In the genomic region with DNA sequence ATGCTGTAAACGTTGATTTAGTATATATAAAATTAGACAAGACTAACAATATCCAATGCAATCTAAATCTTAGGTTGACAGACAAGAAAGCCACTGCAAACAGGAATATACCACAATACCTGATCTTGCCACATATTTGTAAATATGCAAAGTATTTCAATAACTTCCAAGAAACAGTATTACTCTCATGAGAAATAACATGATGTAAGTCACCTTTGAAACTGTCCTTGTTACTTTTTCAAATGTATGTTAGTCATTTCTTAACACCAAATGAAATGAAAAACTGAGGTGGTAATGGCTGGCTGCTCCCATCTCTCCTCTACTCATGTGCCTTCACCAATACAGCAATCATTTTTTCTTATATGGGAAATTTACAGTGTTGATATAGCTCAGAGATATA, we compare ENCODE assay signal across 17 cellular contexts.
DNase-seq lines count a peak whose midpoint lies in the region; ATAC-seq and TF ChIP-seq lines count a peak whose summit lies in the region.
"Had no signal": no experiment of that assay in that cellular context is flagged by ENCODE, and none has a peak within 500 bp of the region (broad histone marks: within the 10 kb centered on the region; RNA-seq: fewer than 3 reads in every experiment).

No MANE protein-coding gene starts in this region.

- H3K27me3 Mint-ChIP-seq in activated T-cell treated with anti-CD3 and anti-CD28 coated beads, Interleukin-2, amount 50 U/mL, for 72 hours (ENCODE audit: low read depth) = no peaks in the 10 kb centered on the region
- no peaks in the 10 kb centered on the region for H3K27me3 Mint-ChIP-seq in activated T-cell treated with anti-CD3 and anti-CD28 coated beads, Interleukin-2, amount 50 U/mL, for 24 hours
- no peaks in the 10 kb centered on the region for H3K27me3 Mint-ChIP-seq in activated T-helper 17 cell treated with anti-CD3 and anti-CD28 coated beads, Interleukin-2, amount 50 U/mL, for 72 hours
- H3K27me3 Mint-ChIP-seq: CD4-positive, CD25-positive, alpha-beta regulatory T cell; stimulated activated memory B cell treated with anti-CD40 and anti-IgM and Interleukin-4, amounts not matched to agents 10 μg/mL and 1 μg/mL and 100 μg/mL, for 72 hours had no signal

- no peak for TF ChIP-seq CTCF in brain microvascular endothelial cell (IDR thresholded peaks at IDR 0.05; ENCODE audit: low read depth, low read length, missing control alignments)

- peaks cover 2 to 14% of the 10 kb centered on the region in 2 donors for H3K36me3 Mint-ChIP-seq in activated T-cell treated with anti-CD3 and anti-CD28 coated beads, Interleukin-2, amount 50 U/mL, for 72 hours (ENCODE audit: insufficient read depth in 2 of 2)
- H3K36me3 Mint-ChIP-seq in activated T-cell treated with anti-CD3 and anti-CD28 coated beads, Interleukin-2, amount 50 U/mL, for 24 hours (ENCODE audit: low read depth) = peaks cover 47% of the 10 kb centered on the region
- H3K36me3 Mint-ChIP-seq in activated T-helper 17 cell treated with anti-CD3 and anti-CD28 coated beads, Interleukin-2, amount 50 U/mL, for 72 hours (ENCODE audit: low read depth) = peaks cover 47% of the 10 kb centered on the region

- ATAC-seq in activated T-cell treated with anti-CD3 and anti-CD28 coated beads, Interleukin-2, amount 50 U/mL, for 72 hours (replicated peaks in 1 of 2) = peak; percentile 46 to 86
- ATAC-seq in GM21381 (IDR thresholded peaks at IDR 0.05; ENCODE audit: unreplicated experiment) = peak; percentile 55
- ATAC-seq in HG02981 (IDR thresholded peaks at IDR 0.05; ENCODE audit: unreplicated experiment) = peak; percentile 67
- peak; percentile 85 for ATAC-seq in activated T-helper 17 cell treated with anti-CD3 and anti-CD28 coated beads, Interleukin-2, amount 50 U/mL, for 72 hours (replicated peaks)
- ATAC-seq: A549; GM23338; stimulated activated memory B cell treated with anti-CD40 and anti-IgM and Interleukin-4, amounts not matched to agents 10 μg/mL and 1 μg/mL and 100 μg/mL, for 72 hours had no signal

- no peak overlapping the region for H3K27ac ChIP-seq in brain microvascular endothelial cell
- H3K27ac ChIP-seq: A549 had no signal

- H3K27ac Mint-ChIP-seq in activated T-cell treated with anti-CD3 and anti-CD28 coated beads, Interleukin-2, amount 50 U/mL, for 72 hours = peak overlapping the region; percentile 95
- no peak overlapping the region for H3K27ac Mint-ChIP-seq in activated T-cell treated with anti-CD3 and anti-CD28 coated beads, Interleukin-2, amount 50 U/mL, for 24 hours
- no peak overlapping the region for H3K27ac Mint-ChIP-seq in activated T-helper 17 cell treated with anti-CD3 and anti-CD28 coated beads, Interleukin-2, amount 50 U/mL, for 72 hours
- H3K27ac Mint-ChIP-seq: GM23338; stimulated activated memory B cell treated with anti-CD40 and anti-IgM and Interleukin-4, amounts not matched to agents 10 μg/mL and 1 μg/mL and 100 μg/mL, for 72 hours had no signal

- no peak overlapping the region for H3K4me3 ChIP-seq in brain microvascular endothelial cell (ENCODE audit: low read depth, low read length)
- H3K4me3 ChIP-seq: A549, GM23338 had no signal

- peak overlapping the region in 1 of 2 donors; percentile 8 for H3K4me3 Mint-ChIP-seq in activated T-cell treated with anti-CD3 and anti-CD28 coated beads, Interleukin-2, amount 50 U/mL, for 72 hours
- no peak overlapping the region for H3K4me3 Mint-ChIP-seq in activated T-cell treated with anti-CD3 and anti-CD28 coated beads, Interleukin-2, amount 50 U/mL, for 24 hours
- H3K4me3 Mint-ChIP-seq in activated T-helper 17 cell treated with anti-CD3 and anti-CD28 coated beads, Interleukin-2, amount 50 U/mL, for 72 hours = no peak overlapping the region
- H3K4me3 Mint-ChIP-seq: CD4-positive, CD25-positive, alpha-beta regulatory T cell; GM23338; stimulated activated memory B cell treated with anti-CD40 and anti-IgM and Interleukin-4, amounts not matched to agents 10 μg/mL and 1 μg/mL and 100 μg/mL, for 72 hours had no signal

- in situ Hi-C loops in brain microvascular endothelial cell (cut with HindIII; ENCODE audit: low pct_ligation_motif_present, low sequenced_read_pairs) = no loop called here

- DNase-seq in activated T-cell treated with anti-CD3 and anti-CD28 coated beads, Interleukin-2, amount 50 U/mL, for 72 hours = no peak
- no peak for DNase-seq in activated T-cell treated with anti-CD3 and anti-CD28 coated beads, Interleukin-2, amount 50 U/mL, for 24 hours
- DNase-seq in DMS114 treated with DMSO at 0.1 percent for 48 hours (lab: John Stamatoyannopoulos, UW; ENCODE audit: unreplicated experiment) (no peak), brain microvascular endothelial cell (no peak), dedifferentiated amniotic fluid mesenchymal stem cell (ENCODE audit: extremely low spot score) (no peak)
- DNase-seq: activated CD4-positive, alpha-beta T cell treated with anti-CD3 and anti-CD28 coated beads, Interleukin-2, amount 50 U/mL, for 1 hour; amygdala; NCI-H2171; SHP77; T1000 had no signal

- peaks cover 0 to 3% of the 10 kb centered on the region in 2 donors for H3K9me3 Mint-ChIP-seq in activated T-cell treated with anti-CD3 and anti-CD28 coated beads, Interleukin-2, amount 50 U/mL, for 72 hours
- peaks cover 2% of the 10 kb centered on the region for H3K9me3 Mint-ChIP-seq in activated T-cell treated with anti-CD3 and anti-CD28 coated beads, Interleukin-2, amount 50 U/mL, for 24 hours
- H3K9me3 Mint-ChIP-seq in activated T-helper 17 cell treated with anti-CD3 and anti-CD28 coated beads, Interleukin-2, amount 50 U/mL, for 72 hours = peaks cover 4% of the 10 kb centered on the region
- H3K9me3 Mint-ChIP-seq: CD4-positive, CD25-positive, alpha-beta regulatory T cell; GM23338; stimulated activated memory B cell treated with anti-CD40 and anti-IgM and Interleukin-4, amounts not matched to agents 10 μg/mL and 1 μg/mL and 100 μg/mL, for 72 hours had no signal

- no peaks in the 10 kb centered on the region for H3K36me3 ChIP-seq in brain microvascular endothelial cell (replicated peaks)

- no peaks in the 10 kb centered on the region for H3K27me3 ChIP-seq in brain microvascular endothelial cell (replicated peaks)

- peaks cover 28% of the 10 kb centered on the region for H3K4me1 Mint-ChIP-seq in activated T-cell treated with anti-CD3 and anti-CD28 coated beads, Interleukin-2, amount 50 U/mL, for 72 hours (ENCODE audit: low read depth)
- peaks cover 24% of the 10 kb centered on the region for H3K4me1 Mint-ChIP-seq in activated T-cell treated with anti-CD3 and anti-CD28 coated beads, Interleukin-2, amount 50 U/mL, for 24 hours (ENCODE audit: low read depth)
- peaks cover 14% of the 10 kb centered on the region for H3K4me1 Mint-ChIP-seq in activated T-helper 17 cell treated with anti-CD3 and anti-CD28 coated beads, Interleukin-2, amount 50 U/mL, for 72 hours
